18 cellular contexts compared by ENCODE assay signal in the genomic region with DNA sequence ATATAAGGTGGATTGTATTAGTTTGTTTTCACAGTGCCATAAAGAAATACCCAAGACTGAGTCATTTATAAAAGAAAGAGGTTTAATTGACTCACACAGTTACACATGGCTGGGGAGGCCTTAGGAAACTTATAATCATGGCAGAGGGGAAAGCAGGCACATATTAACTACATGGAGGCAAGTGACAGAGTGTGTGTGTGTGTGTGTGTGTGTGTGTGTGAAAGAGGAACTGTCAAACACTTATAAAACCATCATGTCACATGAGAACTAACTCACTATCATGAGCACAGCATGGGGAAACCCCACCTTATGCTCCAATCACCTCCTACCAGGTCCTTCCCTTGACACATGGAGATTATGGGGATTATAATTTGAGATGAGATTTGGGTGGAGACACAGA.
DNase-seq lines count a peak whose midpoint lies in the region; ATAC-seq and TF ChIP-seq lines count a peak whose summit lies in the region.
"Had no signal": no experiment of that assay in that cellular context is flagged by ENCODE, and none has a peak within 500 bp of the region (broad histone marks: within the 10 kb centered on the region; RNA-seq: fewer than 3 reads in every experiment).

No MANE protein-coding gene starts in this region.

- peak; percentile 69 for DNase-seq in activated CD4-positive, alpha-beta T cell treated with anti-CD3 and anti-CD28 coated beads for 48 hours
- no peak for DNase-seq in activated CD4-positive, alpha-beta T cell treated with anti-CD3 and anti-CD28 coated beads, Interleukin-2, amount 50 U/mL, for 1 hour
- DNase-seq in MV-4-11 (lab: John Stamatoyannopoulos, UW) (peak; percentile 59), fibroblast of mammary gland (ENCODE audit: low read depth) (peak; percentile 12), anterior cingulate cortex (lab: John Stamatoyannopoulos, UW) (no peak)
- peak; percentile 5 for DNase-seq in stimulated activated CD8-positive, alpha-beta memory T cell treated with anti-CD3 and anti-CD28 coated beads, Interleukin-12 subunit alpha, Interleukin-12 subunit beta, amount 100 ng/mL, for 24 hours (ENCODE audit: extremely low read depth)
- no peak for DNase-seq in natural killer cell treated with Interleukin-12 subunit alpha and Interleukin-12 subunit beta and Interleukin-15 and Interleukin-18, amount 100 ng/mL, for 72 hours (ENCODE audit: low spot score)
- DNase-seq: activated CD8-positive, alpha-beta memory T cell treated with anti-CD3 and anti-CD28 coated beads, Interleukin-2, amount 10 ng/mL, durations not matched to agents 7 days and 5 days; body of pancreas; CD8-positive, alpha-beta memory T cell; dermis blood vessel endothelial cell; left ventricle myocardium inferior; NCI-H1105; posterior cingulate gyrus; SIG-M5; T1000 had no signal

- no peak overlapping the region for H3K4me3 ChIP-seq in fibroblast of mammary gland (ENCODE audit: control insufficient read depth, low read depth, low read length)
- H3K4me3 ChIP-seq: A549, body of pancreas, left ventricle myocardium inferior had no signal

- no peak for ATAC-seq in natural killer cell treated with Interleukin-12 subunit alpha and Interleukin-12 subunit beta and Interleukin-15 and Interleukin-18, amount 100 ng/mL, for 72 hours
- ATAC-seq in GM18873 (IDR thresholded peaks at IDR 0.05; ENCODE audit: low FRiP score, unreplicated experiment) = no peak
- ATAC-seq: A549; activated CD8-positive, alpha-beta memory T cell treated with anti-CD3 and anti-CD28 coated beads, Interleukin-2, amount 10 ng/mL, durations not matched to agents 7 days and 5 days; body of pancreas had no signal

- H3K27me3 Mint-ChIP-seq in natural killer cell treated with Interleukin-12 subunit alpha and Interleukin-12 subunit beta and Interleukin-15 and Interleukin-18, amount 100 ng/mL, for 72 hours = no peaks in the 10 kb centered on the region
- H3K27me3 Mint-ChIP-seq: activated CD8-positive, alpha-beta memory T cell treated with anti-CD3 and anti-CD28 coated beads, Interleukin-2, amount 10 ng/mL, durations not matched to agents 7 days and 5 days had no signal

- H3K4me1 Mint-ChIP-seq in natural killer cell treated with Interleukin-12 subunit alpha and Interleukin-12 subunit beta and Interleukin-15 and Interleukin-18, amount 100 ng/mL, for 72 hours (ENCODE audit: low read depth in 2 of 2) = peaks cover 0 to 13% of the 10 kb centered on the region in 2 donors

- TF ChIP-seq CTCF in fibroblast of mammary gland (conservative IDR thresholded peaks at IDR 0.05; ENCODE audit: control insufficient read depth, insufficient read depth, low read depth, low read length) = no peak

- no peak overlapping the region for H3K4me3 Mint-ChIP-seq in natural killer cell treated with Interleukin-12 subunit alpha and Interleukin-12 subunit beta and Interleukin-15 and Interleukin-18, amount 100 ng/mL, for 72 hours
- H3K4me3 Mint-ChIP-seq: activated CD8-positive, alpha-beta memory T cell treated with anti-CD3 and anti-CD28 coated beads, Interleukin-2, amount 10 ng/mL, durations not matched to agents 7 days and 5 days; CD8-positive, alpha-beta memory T cell had no signal

- peaks cover 5% of the 10 kb centered on the region for H3K36me3 Mint-ChIP-seq in natural killer cell treated with Interleukin-12 subunit alpha and Interleukin-12 subunit beta and Interleukin-15 and Interleukin-18, amount 100 ng/mL, for 72 hours

- H3K9me3 Mint-ChIP-seq in natural killer cell treated with Interleukin-12 subunit alpha and Interleukin-12 subunit beta and Interleukin-15 and Interleukin-18, amount 100 ng/mL, for 72 hours = peaks cover 8% of the 10 kb centered on the region

- H3K27ac Mint-ChIP-seq in natural killer cell treated with Interleukin-12 subunit alpha and Interleukin-12 subunit beta and Interleukin-15 and Interleukin-18, amount 100 ng/mL, for 72 hours = no peak overlapping the region
- H3K27ac Mint-ChIP-seq: activated CD8-positive, alpha-beta memory T cell treated with anti-CD3 and anti-CD28 coated beads, Interleukin-2, amount 10 ng/mL, durations not matched to agents 7 days and 5 days had no signal

Comparison
In these comparisons a context has a peak if more than half of its experiments do, and no peak if none do; other contexts are left out.
1. DNase-seq: peak in activated CD4-positive, alpha-beta T cell treated with anti-CD3 and anti-CD28 coated beads for 48 hours (single experiment), MV-4-11 (single experiment), fibroblast of mammary gland (single experiment) and stimulated activated CD8-positive, alpha-beta memory T cell treated with anti-CD3 and anti-CD28 coated beads, Interleukin-12 subunit alpha, Interleukin-12 subunit beta, amount 100 ng/mL, for 24 hours (single experiment); none in activated CD4-positive, alpha-beta T cell treated with anti-CD3 and anti-CD28 coated beads, Interleukin-2, amount 50 U/mL, for 1 hour (single experiment), anterior cingulate cortex (0 of 58) and natural killer cell treated with Interleukin-12 subunit alpha and Interleukin-12 subunit beta and Interleukin-15 and Interleukin-18, amount 100 ng/mL, for 72 hours (single experiment).